ENCODE assay signal across 10 cellular contexts in genomic region chr2:156663757-156664409, GRCh38.
DNase-seq lines count a peak whose midpoint lies in the region; ATAC-seq and TF ChIP-seq lines count a peak whose summit lies in the region.
"Had no signal": no experiment of that assay in that cellular context is flagged by ENCODE, and none has a peak within 500 bp of the region (broad histone marks: within the 10 kb centered on the region; RNA-seq: fewer than 3 reads in every experiment).

No MANE protein-coding gene starts in this region.

- H3K9me3 ChIP-seq in endocrine pancreas (ENCODE audit: control insufficient read depth, low read length) (no peaks in the 10 kb centered on the region), PC-3 (ENCODE audit: low read length) (no peaks in the 10 kb centered on the region)

- no peaks in the 10 kb centered on the region for H3K4me1 ChIP-seq in endocrine pancreas (ENCODE audit: control insufficient read depth, insufficient read depth, low read length)
- H3K4me1 ChIP-seq in PC-3 (ENCODE audit: insufficient read depth, low read length): no peaks in the 10 kb centered on the region

- no peaks in the 10 kb centered on the region for H3F3A ChIP-seq in PC-3 (ENCODE audit: low read length, unreplicated experiment)

- H3K27me3 ChIP-seq in endocrine pancreas (ENCODE audit: control insufficient read depth, insufficient read depth, low read length) (no peaks in the 10 kb centered on the region), PC-3 (ENCODE audit: low read length) (no peaks in the 10 kb centered on the region)

- CTCF ChIA-PET in PC-3 (lab: Charles Lee): no interaction called here

- TF ChIP-seq CTCF in PC-3 (conservative IDR thresholded peaks at IDR 0.05; ENCODE audit: low read depth, low read length): no peak

- ATAC-seq in GM18909 (IDR thresholded peaks at IDR 0.05; ENCODE audit: poor library complexity, unreplicated experiment) (peak; percentile 81), GM21723 (IDR thresholded peaks at IDR 0.05; ENCODE audit: unreplicated experiment) (peak; percentile 69), HG03354 (IDR thresholded peaks at IDR 0.05; ENCODE audit: poor library complexity, severe bottlenecking, unreplicated experiment) (peak; percentile 86), PC-3 (no peak)

- no peaks in the 10 kb centered on the region for H3K79me2 ChIP-seq in PC-3 (ENCODE audit: low read length)

- H4K20me1 ChIP-seq in PC-3 (ENCODE audit: low read length): no peaks in the 10 kb centered on the region

- no peak overlapping the region for H2AFZ ChIP-seq in PC-3 (ENCODE audit: low read length)

- BruUV-seq in PC-3 (replicated peaks; lab: Mats Ljungman, UMichigan): no TSS peak

- POLR2A ChIA-PET in PC-3 (lab: Charles Lee; ENCODE audit: unreplicated experiment): interaction anchor here (0.6 kb wide), 1 partner anchor 28 kb away, joined by 5 read pairs; no protein-coding TSS in a partner anchor

- intact Hi-C loops in PC-3 (cut with micrococcal nuclease): no loop called here

- H3K4me2 ChIP-seq in PC-3 (ENCODE audit: low read length): no peak overlapping the region

- no peak for DNase-seq in PC-3
- DNase-seq in Ammon's horn (ENCODE audit: low spot score): no peak
- no peak for DNase-seq in middle frontal gyrus (ENCODE audit: extremely low spot score, low spot score)
- no peak for DNase-seq in stimulated activated CD4-positive, alpha-beta T cell treated with anti-CD3 and anti-CD28 coated beads, Interleukin-12 subunit alpha, Interleukin-12 subunit beta, amount 100 ng/mL, for 4 hours
- DNase-seq: activated gamma-delta T cell treated with Interleukin-2 at 50 U/mL for 16 hours, DMS79 treated with DMSO at 0.1 percent for 48 hours had no signal

- no peaks in the 10 kb centered on the region for H3K36me3 ChIP-seq in endocrine pancreas (ENCODE audit: control insufficient read depth, insufficient read depth, low read length)
- H3K36me3 ChIP-seq in PC-3 (ENCODE audit: low read depth, low read length): no peaks in the 10 kb centered on the region

- H3K27ac ChIP-seq in PC-3 (ENCODE audit: low read length): no peak overlapping the region

- no peaks in the 10 kb centered on the region for H3K9me2 ChIP-seq in PC-3 (replicated peaks; ENCODE audit: low read length)

- H3K4me3 ChIP-seq in endocrine pancreas (ENCODE audit: control insufficient read depth, insufficient read depth, low read length) (peak overlapping the region; percentile 55), PC-3 (ENCODE audit: low read length) (no peak overlapping the region)

- H3K9ac ChIP-seq in endocrine pancreas (ENCODE audit: control insufficient read depth, insufficient read depth, low read length) (no peak overlapping the region), PC-3 (ENCODE audit: low read length) (no peak overlapping the region)
